9 cellular contexts compared by ENCODE assay signal in the genomic region with DNA sequence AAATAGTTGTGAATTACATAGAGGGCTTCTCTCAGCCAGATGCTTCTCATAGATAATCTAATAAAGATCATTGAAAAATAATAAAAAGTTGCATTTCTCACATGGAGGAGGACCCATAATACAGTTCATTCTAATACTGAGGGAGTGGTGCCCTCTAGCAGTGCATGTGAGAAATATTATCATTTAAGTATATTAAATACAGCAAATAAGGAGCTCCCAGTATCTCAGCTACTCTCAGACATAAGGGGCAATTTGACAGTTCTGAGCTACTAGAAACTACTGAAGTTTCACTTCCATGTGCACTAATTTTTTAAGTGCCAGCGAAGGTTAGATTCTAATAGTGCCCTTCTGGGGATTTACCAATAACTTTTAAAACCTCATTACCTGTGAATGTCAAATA.
DNase-seq lines count a peak whose midpoint lies in the region; ATAC-seq, FAIRE-seq and TF ChIP-seq lines count a peak whose summit lies in the region.
"Had no signal": no experiment of that assay in that cellular context is flagged by ENCODE, and none has a peak within 500 bp of the region (broad histone marks: within the 10 kb centered on the region; RNA-seq: fewer than 3 reads in every experiment).

No MANE protein-coding gene starts in this region.

- CTCF ChIA-PET in A549 (lab: Yijun Ruan, JAX) = interaction anchor here (0.9 to 1.0 kb wide), 5 partner anchors 11 to 624 kb away, joined by 3 read pairs; no protein-coding TSS in a partner anchor

- no peak overlapping the region for H3K4me3 ChIP-seq in A549
- H3K4me3 ChIP-seq in fibroblast of lung (replicated peaks in 1 of 4; ENCODE audit: control extremely low read depth in 1 of 4, insufficient read depth in 1 of 4, low read depth in 3 of 4, low read length in 4 of 4) = no peak overlapping the region
- H3K4me3 ChIP-seq in stomach = no peak overlapping the region

- peaks cover 0 to 3% of the 10 kb centered on the region in 2 donors for H3K27me3 Mint-ChIP-seq in stimulated activated naive B cell treated with anti-CD40 and anti-IgM and Interleukin-4, amounts not matched to agents 10 μg/mL and 1 μg/mL and 100 μg/mL, for 72 hours

- H2AFZ ChIP-seq in fibroblast of lung (ENCODE audit: low read length) = no peak overlapping the region

- TF ChIP-seq EP300 in A549 (IDR thresholded peaks at IDR 0.05) (no peak), stomach (IDR thresholded peaks at IDR 0.05) (no peak)

- no peak for FAIRE-seq in A549 (lab: Jason Lieb, UNC)

- H4K20me1 ChIP-seq in fibroblast of lung (ENCODE audit: control insufficient read depth, extremely low read depth, insufficient read depth, low read length) = no peaks in the 10 kb centered on the region

- no peaks in the 10 kb centered on the region for H3K27me3 ChIP-seq in fibroblast of lung (ENCODE audit: control insufficient read depth, insufficient read depth, low read length)
- no peaks in the 10 kb centered on the region for H3K27me3 ChIP-seq in stomach

- peaks cover 0 to 3% of the 10 kb centered on the region in 2 donors for H3K9me3 Mint-ChIP-seq in stimulated activated naive B cell treated with anti-CD40 and anti-IgM and Interleukin-4, amounts not matched to agents 10 μg/mL and 1 μg/mL and 100 μg/mL, for 72 hours

- ATAC-seq in A549 (peak in 1 of 2 experiments; percentile 81; a peak in 3 of 6 replicates), GM18861 (IDR thresholded peaks at IDR 0.05; ENCODE audit: unreplicated experiment) (peak; percentile 85), HG03097 (IDR thresholded peaks at IDR 0.05; ENCODE audit: low FRiP score, unreplicated experiment) (peak; percentile 56)
- peak; percentile 81 to 90 for ATAC-seq in stimulated activated naive B cell treated with anti-CD40 and anti-IgM and Interleukin-4, amounts not matched to agents 10 μg/mL and 1 μg/mL and 100 μg/mL, for 72 hours (replicated peaks)

- H3K4me2 ChIP-seq in A549 (no peak overlapping the region), fibroblast of lung (ENCODE audit: extremely low read depth, insufficient read depth, low read length) (no peak overlapping the region)

- DNase-seq in A549 (ENCODE audit: low read depth in 1 of 2, low spot score in 1 of 2) = peak; percentile 10 to 24
- DNase-seq in NCI-H748 treated with DMSO at 0.1 percent for 48 hours (lab: John Stamatoyannopoulos, UW) = peak; percentile 4
- peak; percentile 1 to 18 for DNase-seq in fibroblast of lung (ENCODE audit: low read depth in 2 of 2)
- no peak for DNase-seq in stimulated activated naive B cell treated with anti-CD40 and anti-IgM and Interleukin-4, amounts not matched to agents 10 μg/mL and 1 μg/mL and 100 μg/mL, for 72 hours
- no peak for DNase-seq in KG1 (lab: John Stamatoyannopoulos, UW)
- no peak for DNase-seq in stomach

- no peaks in the 10 kb centered on the region for H3K9me3 ChIP-seq in A549
- no peaks in the 10 kb centered on the region for H3K9me3 ChIP-seq in fibroblast of lung (ENCODE audit: control insufficient read depth, insufficient read depth, low read depth, low read length)
- peaks cover 0 to 7% (median 0%) of the 10 kb centered on the region in 4 donors for H3K9me3 ChIP-seq in stomach

- intact Hi-C loops in stomach (cut with DNase I; ENCODE audit: low total_unique reads) = no loop called here

- TF ChIP-seq POLR2A in A549 (IDR thresholded peaks at IDR 0.05; ENCODE audit: low read length) (no peak), stomach (IDR thresholded peaks at IDR 0.05) (no peak)

- no peak overlapping the region for H3K4me3 Mint-ChIP-seq in stimulated activated naive B cell treated with anti-CD40 and anti-IgM and Interleukin-4, amounts not matched to agents 10 μg/mL and 1 μg/mL and 100 μg/mL, for 72 hours
- H3K4me3 Mint-ChIP-seq: activated naive CD8-positive, alpha-beta T cell had no signal

- peaks cover 0 to 2% of the 10 kb centered on the region in 2 donors for H3K4me1 Mint-ChIP-seq in stimulated activated naive B cell treated with anti-CD40 and anti-IgM and Interleukin-4, amounts not matched to agents 10 μg/mL and 1 μg/mL and 100 μg/mL, for 72 hours

- H3K27ac Mint-ChIP-seq in stimulated activated naive B cell treated with anti-CD40 and anti-IgM and Interleukin-4, amounts not matched to agents 10 μg/mL and 1 μg/mL and 100 μg/mL, for 72 hours = no peak overlapping the region
- H3K27ac Mint-ChIP-seq: activated naive CD8-positive, alpha-beta T cell had no signal

- no peak overlapping the region for H3K9ac ChIP-seq in fibroblast of lung (ENCODE audit: insufficient read depth, low read length)

- H3K36me3 Mint-ChIP-seq in stimulated activated naive B cell treated with anti-CD40 and anti-IgM and Interleukin-4, amounts not matched to agents 10 μg/mL and 1 μg/mL and 100 μg/mL, for 72 hours = no peaks in the 10 kb centered on the region
- H3K36me3 Mint-ChIP-seq: activated naive CD8-positive, alpha-beta T cell had no signal

- 0% methylated on average over 1 of the region's 1 CpG for WGBS in A549 (ENCODE audit: missing lambda C conversion rate)
- 68 to 86% (median 76%) methylated on average over 1 of the region's 1 CpG for WGBS in stomach, 5 donors

- TF ChIP-seq CTCF in A549 (IDR thresholded peaks at IDR 0.05) (peak; percentile 40), fibroblast of lung (conservative IDR thresholded peaks at IDR 0.05 in 1 of 2, IDR thresholded peaks at IDR 0.05 in 1 of 2; ENCODE audit: low read depth in 1 of 2, low read length in 2 of 2) (peak in 1 of 2 donors; percentile 18), stomach (IDR thresholded peaks at IDR 0.05) (peak in 1 of 7 experiments; percentile 12)

- TF ChIP-seq RAD21 in A549 (conservative IDR thresholded peaks at IDR 0.05 in 1 of 2, IDR thresholded peaks at IDR 0.05 in 1 of 2) = peak; percentile 37 to 58; a peak in 3 of 5 replicates

- H3K27ac ChIP-seq in A549 (no peak overlapping the region), fibroblast of lung (ENCODE audit: insufficient read depth, low read length) (no peak overlapping the region), stomach (no peak overlapping the region)

- H3K36me3 ChIP-seq in fibroblast of lung (ENCODE audit: control insufficient read depth, insufficient read depth, low read length) (no peaks in the 10 kb centered on the region), stomach (no peaks in the 10 kb centered on the region)

- no peaks in the 10 kb centered on the region for H3K79me2 ChIP-seq in fibroblast of lung (ENCODE audit: control insufficient read depth, insufficient read depth, low read length)

- no peaks in the 10 kb centered on the region for H3K4me1 ChIP-seq in A549
- no peaks in the 10 kb centered on the region for H3K4me1 ChIP-seq in fibroblast of lung (ENCODE audit: control insufficient read depth, extremely low read depth, insufficient read depth, low read length)
- H3K4me1 ChIP-seq in stomach = no peaks in the 10 kb centered on the region

- POLR2A ChIA-PET in A549 (lab: Yijun Ruan, JAX) = no interaction called here

TF ChIP-seq in A549, 52 proteins besides CTCF, POLR2A, EP300 and RAD21:
- TF ChIP-seq JUNB (IDR thresholded peaks at IDR 0.05) (no peak), TP53 (CRISPR knock-in tag; IDR thresholded peaks at IDR 0.05) (no peak), HEYL (CRISPR knock-in tag; IDR thresholded peaks at IDR 0.05) (no peak), CHD2 (IDR thresholded peaks at IDR 0.05; ENCODE audit: low read length, partially characterized antibody) (no peak), FOSL2 (IDR thresholded peaks at IDR 0.05) (no peak), FOSL2 (CRISPR knock-in tag; IDR thresholded peaks at IDR 0.05) (no peak), SMC3 (IDR thresholded peaks at IDR 0.05) (0 out of 3 replicates have a peak, but pooled peaks have one; percentile 16), CEBPB (IDR thresholded peaks at IDR 0.05) (no peak)
TF ChIP-seq in A549: peak in this region for 1.

Comparison
In these comparisons a context has a peak if more than half of its experiments do, and no peak if none do; other contexts are left out.
1. DNase-seq: peak in A549 (2 of 2), NCI-H748 treated with DMSO at 0.1 percent for 48 hours (single experiment) and fibroblast of lung (2 of 2); none in stimulated activated naive B cell treated with anti-CD40 and anti-IgM and Interleukin-4, amounts not matched to agents 10 μg/mL and 1 μg/mL and 100 μg/mL, for 72 hours (single experiment), KG1 (single experiment) and stomach (single experiment).